Comparison of ENCODE assay signal across 18 cellular contexts in genomic region chr10:102327002-102327401, GRCh38.
"Had no signal": no experiment of that assay in that cellular context is flagged by ENCODE, and none has a peak within 500 bp of the region (broad histone marks: within the 10 kb centered on the region; RNA-seq: fewer than 3 reads in every experiment).

No MANE protein-coding gene starts in this region.

- H3K4me3 ChIP-seq: breast epithelium, esophagus muscularis mucosa, skin epidermis, thyroid gland, uterus had no signal

- H3K4me1 ChIP-seq: breast epithelium, parathyroid adenoma, uterus had no signal

- H3K36me3 ChIP-seq: breast epithelium, esophagus muscularis mucosa, thyroid gland, uterus had no signal

- ATAC-seq: activated CD4-positive, alpha-beta T cell treated with anti-CD3 and anti-CD28 coated beads for 36 hours; activated CD8-positive, alpha-beta T cell treated with anti-CD3 and anti-CD28 coated beads for 36 hours; left lobe of liver had no signal

- H3K9me3 Mint-ChIP-seq: activated CD8-positive, alpha-beta T cell treated with anti-CD3 and anti-CD28 coated beads for 36 hours; activated naive CD8-positive, alpha-beta T cell treated with anti-CD3 and anti-CD28 coated beads, Interleukin-2, amount 10 ng/mL, durations not matched to agents 7 days and 5 days had no signal

- DNase-seq: activated CD4-positive, alpha-beta T cell treated with anti-CD3 and anti-CD28 coated beads for 36 hours; activated CD8-positive, alpha-beta memory T cell treated with anti-CD3 and anti-CD28 coated beads, Interleukin-2, amount 50 U/mL, for 48 hours; activated CD8-positive, alpha-beta T cell treated with anti-CD3 and anti-CD28 coated beads for 36 hours; activated naive CD8-positive, alpha-beta T cell treated with anti-CD3 and anti-CD28 coated beads, Interleukin-2, amount 10 ng/mL, durations not matched to agents 7 days and 5 days; anterior cingulate cortex; head of caudate nucleus; mesendoderm; retina; stimulated activated CD4-positive, alpha-beta T cell treated with anti-CD3 and anti-CD28 coated beads, Interleukin-4, amount 100 ng/mL, for 4 hours; T1000; thyroid gland; uterus had no signal

- H3K27ac Mint-ChIP-seq: activated CD4-positive, alpha-beta T cell treated with anti-CD3 and anti-CD28 coated beads for 36 hours; activated CD8-positive, alpha-beta T cell treated with anti-CD3 and anti-CD28 coated beads for 36 hours; activated naive CD8-positive, alpha-beta T cell treated with anti-CD3 and anti-CD28 coated beads, Interleukin-2, amount 10 ng/mL, durations not matched to agents 7 days and 5 days had no signal

- H3K27me3 Mint-ChIP-seq: activated CD4-positive, alpha-beta T cell treated with anti-CD3 and anti-CD28 coated beads for 36 hours; activated CD8-positive, alpha-beta T cell treated with anti-CD3 and anti-CD28 coated beads for 36 hours; activated naive CD8-positive, alpha-beta T cell treated with anti-CD3 and anti-CD28 coated beads, Interleukin-2, amount 10 ng/mL, durations not matched to agents 7 days and 5 days had no signal

- H3K27ac ChIP-seq: breast epithelium, esophagus muscularis mucosa, parathyroid adenoma, skin epidermis, thyroid gland, uterus, VCaP had no signal

- H3K27me3 ChIP-seq: breast epithelium, esophagus muscularis mucosa, thyroid gland, uterus had no signal

- H3K9me3 ChIP-seq: breast epithelium, esophagus muscularis mucosa, thyroid gland, uterus had no signal

- H3K4me3 Mint-ChIP-seq: activated CD4-positive, alpha-beta T cell treated with anti-CD3 and anti-CD28 coated beads for 36 hours; activated CD8-positive, alpha-beta T cell treated with anti-CD3 and anti-CD28 coated beads for 36 hours; activated naive CD8-positive, alpha-beta T cell treated with anti-CD3 and anti-CD28 coated beads, Interleukin-2, amount 10 ng/mL, durations not matched to agents 7 days and 5 days had no signal
